Comparison of ENCODE assay signal across 24 cellular contexts in the genomic region with DNA sequence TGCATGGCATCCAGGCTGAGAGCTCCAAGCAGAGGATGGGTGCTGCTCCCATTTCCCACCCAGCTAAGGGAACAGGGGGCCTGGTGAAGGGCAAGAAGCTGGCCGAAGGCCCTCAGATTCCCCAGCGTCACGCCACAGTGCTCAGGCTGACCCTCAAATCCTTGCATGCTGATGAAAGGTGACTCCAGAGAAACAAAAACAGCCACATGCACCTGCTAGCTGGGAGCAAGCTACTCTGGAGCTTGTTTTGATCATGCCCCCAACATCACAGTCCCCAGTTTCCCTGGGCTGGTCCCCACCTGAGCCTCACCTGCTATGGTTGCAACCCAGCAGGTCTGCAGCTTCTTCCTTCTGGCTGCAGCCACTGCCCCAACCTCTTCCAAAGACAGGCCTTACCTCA.
"Had no signal": no experiment of that assay in that cellular context is flagged by ENCODE, and none has a peak within 500 bp of the region (broad histone marks: within the 10 kb centered on the region; RNA-seq: fewer than 3 reads in every experiment).

No MANE protein-coding gene starts in this region.

- H3K9me3 ChIP-seq: ascending aorta, colonic mucosa had no signal

- FAIRE-seq: frontal cortex had no signal

- H3K27me3 Mint-ChIP-seq: activated CD4-positive, alpha-beta T cell treated with anti-CD3 and anti-CD28 coated beads, Interleukin-2, amount 10 ng/mL, durations not matched to agents 7 days and 5 days; activated naive CD8-positive, alpha-beta T cell treated with anti-CD3 and anti-CD28 coated beads, Interleukin-2, amount 10 ng/mL, durations not matched to agents 7 days and 5 days; activated T-cell treated with anti-CD3 and anti-CD28 coated beads, Interleukin-2, amount 50 U/mL, for 24 hours had no signal

- H3K36me3 ChIP-seq: ascending aorta, brain microvascular endothelial cell, colonic mucosa had no signal

- ATAC-seq: esophagus mucosa had no signal

- H3K4me3 ChIP-seq: ascending aorta, colonic mucosa had no signal

- DNase-seq: activated CD4-positive, alpha-beta memory T cell treated with anti-CD3 and anti-CD28 coated beads, Interleukin-2, amount 10 ng/mL, durations not matched to agents 7 days and 5 days; activated CD4-positive, alpha-beta T cell treated with anti-CD3 and anti-CD28 coated beads for 1 hour; activated CD4-positive, alpha-beta T cell treated with anti-CD3 and anti-CD28 coated beads for 4 hours; activated CD4-positive, alpha-beta T cell treated with anti-CD3 and anti-CD28 coated beads, Interleukin-2, amount 10 ng/mL, durations not matched to agents 7 days and 5 days; activated CD4-positive, alpha-beta T cell treated with anti-CD3 and anti-CD28 coated beads, Interleukin-2, amount 50 U/mL, for 4 hours; activated CD8-positive, alpha-beta memory T cell treated with anti-CD3 and anti-CD28 coated beads, Interleukin-2, amount 50 U/mL, for 48 hours; activated effector memory CD4-positive, alpha-beta T cell treated with anti-CD3 and anti-CD28 coated beads, Interleukin-2, amount 50 U/mL, for 16 hours; activated naive CD4-positive, alpha-beta T cell treated with anti-CD3 and anti-CD28 coated beads for 36 hours; activated naive CD8-positive, alpha-beta T cell treated with anti-CD3 and anti-CD28 coated beads, Interleukin-2, amount 10 ng/mL, durations not matched to agents 7 days and 5 days; activated T-cell treated with anti-CD3 and anti-CD28 coated beads for 4 hours; activated T-cell treated with anti-CD3 and anti-CD28 coated beads, Interleukin-2, amount 50 U/mL, for 24 hours; brain microvascular endothelial cell; caudate nucleus; colonic mucosa; effector CD8-positive, alpha-beta T cell; endodermal cell; foreskin fibroblast; head of caudate nucleus; T-helper 1 cell had no signal

- H3K27me3 ChIP-seq: ascending aorta, brain microvascular endothelial cell, colonic mucosa had no signal

- H3K4me1 ChIP-seq: colonic mucosa had no signal

- H3K9me3 Mint-ChIP-seq: activated CD4-positive, alpha-beta memory T cell treated with anti-CD3 and anti-CD28 coated beads, Interleukin-2, amount 10 ng/mL, durations not matched to agents 7 days and 5 days; activated CD4-positive, alpha-beta T cell treated with anti-CD3 and anti-CD28 coated beads, Interleukin-2, amount 10 ng/mL, durations not matched to agents 7 days and 5 days; activated naive CD4-positive, alpha-beta T cell treated with anti-CD3 and anti-CD28 coated beads for 36 hours; activated naive CD4-positive, alpha-beta T cell treated with anti-CD3 and anti-CD28 coated beads, Interleukin-2, amount 50 U/mL, for 72 hours; activated naive CD8-positive, alpha-beta T cell treated with anti-CD3 and anti-CD28 coated beads, Interleukin-2, amount 10 ng/mL, durations not matched to agents 7 days and 5 days; activated T-cell treated with anti-CD3 and anti-CD28 coated beads, Interleukin-2, amount 50 U/mL, for 24 hours; activated T-helper 2 cell treated with anti-CD3 and anti-CD28 coated beads, Interferon-gamma antibody, Interleukin-2, Interleukin-4, amounts not matched to agents 10 μg/mL and 5 μg/mL and 100 μg/mL, durations not matched to agents 14 hours and 24 hours and 36 hours; endodermal cell had no signal

- H3K27ac ChIP-seq: ascending aorta, brain microvascular endothelial cell, colonic mucosa had no signal

- H3K27ac Mint-ChIP-seq: activated CD4-positive, alpha-beta memory T cell treated with anti-CD3 and anti-CD28 coated beads, Interleukin-2, amount 10 ng/mL, durations not matched to agents 7 days and 5 days; activated CD4-positive, alpha-beta T cell treated with anti-CD3 and anti-CD28 coated beads, Interleukin-2, amount 10 ng/mL, durations not matched to agents 7 days and 5 days; activated naive CD4-positive, alpha-beta T cell treated with anti-CD3 and anti-CD28 coated beads for 36 hours; activated naive CD4-positive, alpha-beta T cell treated with anti-CD3 and anti-CD28 coated beads, Interleukin-2, amount 50 U/mL, for 72 hours; activated naive CD8-positive, alpha-beta T cell treated with anti-CD3 and anti-CD28 coated beads, Interleukin-2, amount 10 ng/mL, durations not matched to agents 7 days and 5 days; activated T-cell treated with anti-CD3 and anti-CD28 coated beads, Interleukin-2, amount 50 U/mL, for 24 hours; activated T-helper 2 cell treated with anti-CD3 and anti-CD28 coated beads, Interferon-gamma antibody, Interleukin-2, Interleukin-4, amounts not matched to agents 10 μg/mL and 5 μg/mL and 100 μg/mL, durations not matched to agents 14 hours and 24 hours and 36 hours; endodermal cell had no signal

- H3K4me3 Mint-ChIP-seq: activated CD4-positive, alpha-beta memory T cell treated with anti-CD3 and anti-CD28 coated beads, Interleukin-2, amount 10 ng/mL, durations not matched to agents 7 days and 5 days; activated CD4-positive, alpha-beta T cell treated with anti-CD3 and anti-CD28 coated beads, Interleukin-2, amount 10 ng/mL, durations not matched to agents 7 days and 5 days; activated naive CD4-positive, alpha-beta T cell treated with anti-CD3 and anti-CD28 coated beads for 36 hours; activated naive CD8-positive, alpha-beta T cell treated with anti-CD3 and anti-CD28 coated beads, Interleukin-2, amount 10 ng/mL, durations not matched to agents 7 days and 5 days; activated T-cell treated with anti-CD3 and anti-CD28 coated beads, Interleukin-2, amount 50 U/mL, for 24 hours; endodermal cell had no signal

- H3K36me3 Mint-ChIP-seq: activated naive CD4-positive, alpha-beta T cell treated with anti-CD3 and anti-CD28 coated beads, Interleukin-2, amount 50 U/mL, for 72 hours; activated naive CD8-positive, alpha-beta T cell treated with anti-CD3 and anti-CD28 coated beads, Interleukin-2, amount 10 ng/mL, durations not matched to agents 7 days and 5 days had no signal
